9 cellular contexts compared by ENCODE assay signal in the genomic region with DNA sequence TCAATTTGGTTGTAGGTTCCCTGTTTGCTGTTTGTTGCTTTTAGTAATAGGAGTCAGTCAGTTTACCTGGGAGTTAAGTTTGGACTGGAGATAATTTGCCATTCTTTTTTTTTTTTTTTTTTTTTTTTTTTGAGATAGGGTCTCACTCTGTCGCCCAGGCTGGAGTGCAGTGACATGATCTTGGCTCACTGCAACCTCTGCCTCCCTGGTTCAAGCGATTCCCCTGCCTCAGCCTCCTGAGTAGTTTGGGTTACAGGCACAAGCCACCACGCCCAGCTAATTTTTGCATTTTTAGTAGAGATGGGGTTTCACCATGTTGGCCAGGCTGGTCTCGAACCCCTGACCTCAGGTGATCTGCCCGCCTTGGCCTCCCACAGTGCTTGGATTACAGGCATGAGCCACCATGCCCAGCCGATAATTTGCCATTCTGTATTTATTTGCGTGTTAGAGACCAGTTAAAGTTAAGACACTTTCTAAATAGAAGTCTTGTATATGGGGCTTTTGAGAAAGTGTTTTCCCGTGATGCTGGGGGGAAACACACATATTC. TPM values are rescaled to one million over a fixed set of nuclear protein-coding genes. Genes with fewer than 3 reads are reported as not detected.
DNase-seq lines count a peak whose midpoint lies in the region; ATAC-seq and TF ChIP-seq lines count a peak whose summit lies in the region.
"Not testable (repeated sequence)": the region's sequence is repeated elsewhere in the genome, so short reads cannot be mapped to it uniquely, and the experiment has no call there.
"Had no signal": no experiment of that assay in that cellular context is flagged by ENCODE, and none has a peak within 500 bp of the region (broad histone marks: within the 10 kb centered on the region; RNA-seq: fewer than 3 reads in every experiment).

No MANE protein-coding gene starts in this region.

- H3K36me3 Mint-ChIP-seq in T-helper 17 cell (ENCODE audit: low read depth): peaks cover 11% of the 10 kb centered on the region
- H3K36me3 Mint-ChIP-seq in endothelial cell (ENCODE audit: low read depth, unreplicated experiment): peaks cover 40% of the 10 kb centered on the region

- DNase-seq in BE2C; T-helper 17 cell; adipocyte (ENCODE audit: low read depth); endothelial cell (ENCODE audit: low spot score): not testable (repeated sequence)
- peak in 1 of 5 donors; percentile 23 for DNase-seq in ovary

- intact Hi-C loops in ovary (cut with DNase I): loop anchor here in 3 of 4 donors (5.0 to 10.0 kb wide), 3 partner anchors 60 to 800 kb away; a partner anchor contains a TSS

- TF ChIP-seq POLR2A in ovary (IDR thresholded peaks at IDR 0.05): not testable (repeated sequence)

- not testable (repeated sequence) for H3K27ac ChIP-seq in HUES48 (ENCODE audit: low read depth, low read length); liver (ENCODE audit: low read depth in 1 of 2, low read length in 2 of 2)
- H3K27ac ChIP-seq in ovary: peak overlapping the region in 1 of 2 donors; percentile 10
- H3K27ac ChIP-seq in thymus (ENCODE audit: low read depth): peak overlapping the region; percentile 15

- not testable (repeated sequence) for H3K27me3 ChIP-seq in BE2C; HUES48 (ENCODE audit: control insufficient read depth, insufficient read depth, low read length); adipocyte (replicated peaks; ENCODE audit: control insufficient read depth, insufficient read depth, low read length); liver (ENCODE audit: control insufficient read depth in 4 of 4, insufficient read depth in 4 of 4, low read length in 3 of 4); ovary; thymus (ENCODE audit: control insufficient read depth, insufficient read depth)

- H3K36me3 ChIP-seq in BE2C (peaks cover 50% of the 10 kb centered on the region), HUES48 (ENCODE audit: control insufficient read depth, insufficient read depth, low read length) (peaks cover 46% of the 10 kb centered on the region), adipocyte (ENCODE audit: control insufficient read depth, insufficient read depth, low read length, severe bottlenecking) (peaks cover 48% of the 10 kb centered on the region), liver (ENCODE audit: control insufficient read depth in 4 of 4, insufficient read depth in 3 of 4, low read depth in 1 of 4, low read length in 3 of 4) (peaks cover 14 to 47% (median 41%) of the 10 kb centered on the region in 4 donors), thymus (ENCODE audit: control insufficient read depth, insufficient read depth) (peaks cover 12% of the 10 kb centered on the region)
- H3K36me3 ChIP-seq in ovary: not testable (repeated sequence)

- peaks cover 48% of the 10 kb centered on the region for H3K4me1 Mint-ChIP-seq in T-helper 17 cell
- peaks cover 26% of the 10 kb centered on the region for H3K4me1 Mint-ChIP-seq in endothelial cell (ENCODE audit: unreplicated experiment)

- TF ChIP-seq EP300 in ovary (IDR thresholded peaks at IDR 0.05): not testable (repeated sequence)

- not testable (repeated sequence) for TF ChIP-seq RAD21 in liver (IDR thresholded peaks at IDR 0.05)

- not testable (repeated sequence) for H3K9ac ChIP-seq in HUES48 (ENCODE audit: low read depth, low read length)
- H3K9ac ChIP-seq in adipocyte (ENCODE audit: low read length) (peak overlapping the region; percentile 100), liver (ENCODE audit: low read depth in 1 of 2, low read length in 2 of 2) (peak overlapping the region; percentile 91 to 95)

- 31% methylated on average over 8 of the region's 8 CpGs for WGBS in liver
- WGBS in ovary, 3 donors: 47 to 65% (median 60%) methylated on average over 8 of the region's 8 CpGs
- WGBS in thymus: 92% methylated on average over 8 of the region's 8 CpGs

- not testable (repeated sequence) for ATAC-seq in T-helper 17 cell

- H3K4me1 ChIP-seq in BE2C (peaks cover 19% of the 10 kb centered on the region), HUES48 (ENCODE audit: control insufficient read depth, insufficient read depth, low read length) (peaks cover 23% of the 10 kb centered on the region), adipocyte (ENCODE audit: control insufficient read depth, insufficient read depth, low read length) (peaks cover 29% of the 10 kb centered on the region), liver (ENCODE audit: control insufficient read depth in 4 of 4, insufficient read depth in 4 of 4, low read length in 3 of 4) (peaks cover 5 to 38% (median 27%) of the 10 kb centered on the region in 4 donors), thymus (ENCODE audit: control insufficient read depth, insufficient read depth, low read length) (peaks cover 16% of the 10 kb centered on the region)
- H3K4me1 ChIP-seq in ovary (ENCODE audit: insufficient read depth): not testable (repeated sequence)

- H3K27ac Mint-ChIP-seq in T-helper 17 cell: peak overlapping the region; percentile 99
- peak overlapping the region; percentile 30 for H3K27ac Mint-ChIP-seq in endothelial cell (ENCODE audit: unreplicated experiment)

- TF ChIP-seq CTCF in BE2C (IDR thresholded peaks at IDR 0.05; ENCODE audit: low read depth, low read length); endothelial cell (IDR thresholded peaks at IDR 0.05; ENCODE audit: unreplicated experiment); liver (IDR thresholded peaks at IDR 0.05; ENCODE audit: low read depth, low read length, missing input control); ovary (IDR thresholded peaks at IDR 0.05): not testable (repeated sequence)

- H3K9me3 Mint-ChIP-seq in endothelial cell (ENCODE audit: unreplicated experiment): not testable (repeated sequence)

- H3K4me3 Mint-ChIP-seq in T-helper 17 cell (peak overlapping the region; percentile 96), endothelial cell (ENCODE audit: unreplicated experiment) (peak overlapping the region; percentile 86)

- not testable (repeated sequence) for H3K27me3 Mint-ChIP-seq in T-helper 17 cell
- H3K27me3 Mint-ChIP-seq in endothelial cell (ENCODE audit: unreplicated experiment): peaks cover 10% of the 10 kb centered on the region

- H3K4me3 ChIP-seq in BE2C (ENCODE audit: low read depth, low read length): peak overlapping the region; percentile 93
- peak overlapping the region; percentile 89; the same call in 1 of the 2 replicates for H3K4me3 ChIP-seq in HUES48 (ENCODE audit: low read depth, low read length)
- peak overlapping the region; percentile 94 for H3K4me3 ChIP-seq in adipocyte (ENCODE audit: low read length)
- peak overlapping the region; percentile 79 to 98 (median 91) for H3K4me3 ChIP-seq in liver (ENCODE audit: low read depth in 1 of 3, low read length in 3 of 3)
- peak overlapping the region; percentile 95 for H3K4me3 ChIP-seq in ovary
- H3K4me3 ChIP-seq in thymus (ENCODE audit: low read length): peak overlapping the region; percentile 65

- not testable (repeated sequence) for H3K9me3 ChIP-seq in BE2C; HUES48 (ENCODE audit: control insufficient read depth, insufficient read depth, low read length); T-helper 17 cell (ENCODE audit: control insufficient read depth, low read length, poor library complexity, severe bottlenecking); adipocyte (ENCODE audit: control insufficient read depth, low read length); liver (ENCODE audit: control insufficient read depth in 4 of 4, low read length in 3 of 4); ovary; thymus (ENCODE audit: control insufficient read depth)

TF ChIP-seq in liver, 16 proteins besides CTCF, POLR2A, EP300 and RAD21:
- TF ChIP-seq JUND (IDR thresholded peaks at IDR 0.05): peak in 1 of 2 donors; percentile 12

RNA-seq across cellular contexts. Expression of a gene that starts 2.7 kb away (rescaled TPM):
- polyA plus RNA-seq in BE2C (2012; ENCODE audit: insufficient read depth, insufficient read length, low read depth): 191 TPM
- total RNA-seq in T-helper 17 cell (100 to 1,000 TPM; 225 to 255 TPM), endothelial cell (ENCODE audit: unreplicated experiment) (60.8 TPM), liver (100 to 1,000 TPM in 1 of 2 donors, 10 to 100 TPM in 1; 57.8 to 219 TPM), ovary (100 to 1,000 TPM in 6 of 7 donors, 10 to 100 TPM in 1; 95.4 to 299 (median 170) TPM)
- polyA plus RNA-seq in liver (100 to 1,000 TPM in 1 of 2 donors, 10 to 100 TPM in 1; 98.5 to 138 TPM), ovary (100 to 1,000 TPM; 219 to 259 TPM), thymus (105 TPM)

RNA-seq across cellular contexts. Expression of a gene that starts 27.1 kb away (rescaled TPM):
- not detected for polyA plus RNA-seq in BE2C (2012; ENCODE audit: insufficient read depth, insufficient read length, low read depth)
- total RNA-seq in T-helper 17 cell (1 to 10 TPM in 1 of 2 donors, not detected in 1; 2.3 TPM), endothelial cell (ENCODE audit: unreplicated experiment) (7.8 TPM), liver (10 to 100 TPM in 1 of 2 donors, 1 to 10 TPM in 1; 3.3 to 24.0 TPM), ovary (under 1 TPM in 3 of 7 donors, not detected in 4; 0.15 to 0.23 (median 0.20) TPM)
- polyA plus RNA-seq in liver (1 to 10 TPM; 4.1 to 8.5 TPM), ovary (1 to 10 TPM in 1 of 2 donors, under 1 TPM in 1; 0.13 to 1.3 TPM), thymus (1.8 TPM)
- total RNA-seq: T-helper 2 cell treated with Interferon-gamma antibody and Interleukin-4, amounts not matched to agents 100 ng/mL and 5 ng/mL, for 36 hours had no signal

RNA-seq across cellular contexts. Expression of a gene that starts 54.7 kb away (rescaled TPM):
- 11.6 TPM for polyA plus RNA-seq in BE2C (2012; ENCODE audit: insufficient read depth, insufficient read length, low read depth)
- total RNA-seq in T-helper 17 cell (100 to 1,000 TPM; 381 to 578 TPM), endothelial cell (ENCODE audit: unreplicated experiment) (2.4 TPM), liver (10 to 100 TPM; 11.9 to 23.3 TPM), ovary (10 to 100 TPM in 5 of 7 donors, 1 to 10 TPM in 2; 6.0 to 29.9 (median 14.7) TPM)
- polyA plus RNA-seq in liver (1 to 10 TPM; 4.7 to 5.6 TPM), ovary (10 to 100 TPM in 1 of 2 donors, 1 to 10 TPM in 1; 8.7 to 15.8 TPM), thymus (63.9 TPM)

Comparison
In these comparisons a context has a peak if more than half of its experiments do, and no peak if none do; other contexts are left out.
1. RNA of a gene that starts 54.7 kb away (total RNA-seq): 381 to 578 TPM in T-helper 17 cell; 11.9 to 23.3 TPM in liver, 6.0 to 29.9 TPM in ovary and 2.4 TPM in endothelial cell (single experiment); every median in the first group is over 10 times any median in the second.
2. Peak in every context shown above with its lines, with median percentiles within 50 percentile points of each other: H3K4me3 ChIP-seq.